Comparison of ENCODE assay signal across 19 cellular contexts in genomic region chr3:173306110-173306509, GRCh38.
"Had no signal": no experiment of that assay in that cellular context is flagged by ENCODE, and none has a peak within 500 bp of the region (broad histone marks: within the 10 kb centered on the region; RNA-seq: fewer than 3 reads in every experiment).

No MANE protein-coding gene starts in this region.

- H3K9me3 Mint-ChIP-seq: dendritic cell treated with granulocyte-macrophage colony-stimulating factor and Interleukin-4, amounts not matched to agents 40 ng/mL and 50 ng/mL, for 4 days had no signal

- H3K27me3 Mint-ChIP-seq: dendritic cell treated with granulocyte-macrophage colony-stimulating factor and Interleukin-4, amounts not matched to agents 40 ng/mL and 50 ng/mL, for 4 days; effector memory CD8-positive, alpha-beta T cell; naive thymus-derived CD4-positive, alpha-beta T cell had no signal

- H3K9me3 ChIP-seq: colonic mucosa, esophagus muscularis mucosa, gastroesophageal sphincter, heart left ventricle, left lung, lower lobe of right lung had no signal

- H3K36me3 ChIP-seq: colonic mucosa, esophagus muscularis mucosa, gastroesophageal sphincter, heart left ventricle, left lung, lower lobe of right lung had no signal

- H3K27me3 ChIP-seq: colonic mucosa, esophagus muscularis mucosa, foreskin keratinocyte, gastroesophageal sphincter, heart left ventricle, hepatocyte, left lung had no signal

- H3K27ac ChIP-seq: colonic mucosa, esophagus muscularis mucosa, foreskin keratinocyte, gastroesophageal sphincter, heart left ventricle, hepatocyte, left lung, lower lobe of right lung had no signal

- DNase-seq: colonic mucosa; cortex of kidney; effector CD8-positive, alpha-beta T cell; effector memory CD8-positive, alpha-beta T cell; foreskin keratinocyte; heart left ventricle; hypothalamus; left cardiac atrium; left ventricle myocardium superior; lower lobe of right lung; mesenchymal stem cell; midbrain; naive thymus-derived CD4-positive, alpha-beta T cell; natural killer cell had no signal

- H3K4me1 Mint-ChIP-seq: naive thymus-derived CD4-positive, alpha-beta T cell; natural killer cell had no signal

- H3K4me1 ChIP-seq: colonic mucosa, esophagus muscularis mucosa, foreskin keratinocyte, gastroesophageal sphincter, heart left ventricle, left lung, lower lobe of right lung had no signal

- H3K27ac Mint-ChIP-seq: dendritic cell treated with granulocyte-macrophage colony-stimulating factor and Interleukin-4, amounts not matched to agents 40 ng/mL and 50 ng/mL, for 4 days; effector memory CD8-positive, alpha-beta T cell; naive thymus-derived CD4-positive, alpha-beta T cell; natural killer cell had no signal

- H3K36me3 Mint-ChIP-seq: naive thymus-derived CD4-positive, alpha-beta T cell; natural killer cell had no signal

- H3K79me2 ChIP-seq: hepatocyte had no signal

- H3K4me2 ChIP-seq: hepatocyte had no signal

- H3K4me3 ChIP-seq: colonic mucosa, esophagus muscularis mucosa, gastroesophageal sphincter, heart left ventricle, hepatocyte, left lung, lower lobe of right lung had no signal

- H3K4me3 Mint-ChIP-seq: dendritic cell treated with granulocyte-macrophage colony-stimulating factor and Interleukin-4, amounts not matched to agents 40 ng/mL and 50 ng/mL, for 4 days; effector memory CD8-positive, alpha-beta T cell; naive thymus-derived CD4-positive, alpha-beta T cell; natural killer cell had no signal

- H2AFZ ChIP-seq: hepatocyte had no signal
